Comparison of ENCODE assay signal across 7 cellular contexts in genomic region chr10:97640868-97641811, GRCh38. TPM values are rescaled to one million over a fixed set of nuclear protein-coding genes. Genes with fewer than 3 reads are reported as not detected.
DNase-seq lines count a peak whose midpoint lies in the region; ATAC-seq and TF ChIP-seq lines count a peak whose summit lies in the region.

No MANE protein-coding gene starts in this region.

- H3K4me1 ChIP-seq in adrenal gland (replicated peaks in 1 of 2), result peaks cover 14 to 18% of the 10 kb centered on the region in 2 donors

- ATAC-seq in GM18502 (IDR thresholded peaks at IDR 0.05; ENCODE audit: poor library complexity, unreplicated experiment) (peak; percentile 4), HG02678 (IDR thresholded peaks at IDR 0.05; ENCODE audit: unreplicated experiment) (peak; percentile 9)

- DNase-seq in NOMO-1 treated with dmso at 0.1 percent for 144 hours (lab: John Stamatoyannopoulos, UW; ENCODE audit: unreplicated experiment) (peak; percentile 41), adrenal gland (peak; percentile 46 to 70 (median 57)), hepatic stellate cell (ENCODE audit: low spot score) (peak; percentile 71), retina (peak; percentile 33), NCI-H345 treated with DMSO at 0.1 percent for 48 hours (lab: John Stamatoyannopoulos, UW; ENCODE audit: unreplicated experiment) (no peak)

- no peaks in the 10 kb centered on the region for H3K9me3 ChIP-seq in adrenal gland (replicated peaks in 1 of 3)

- intact Hi-C loops in adrenal gland (cut with DNase I), result no loop called here

- H3K4me3 ChIP-seq in adrenal gland, result peak overlapping the region; percentile 39 to 88 (median 72)

- no peaks in the 10 kb centered on the region for H3K27me3 ChIP-seq in adrenal gland

- WGBS in adrenal gland, 4 donors, result 0 to 2% (median 0%) methylated on average over 17 to 67 of the region's 67 CpGs

- no peak for TF ChIP-seq CTCF in adrenal gland (IDR thresholded peaks at IDR 0.05)

- peak; percentile 36 to 52 for TF ChIP-seq POLR2A in adrenal gland (IDR thresholded peaks at IDR 0.05)

- H3K27ac ChIP-seq in adrenal gland, result peak overlapping the region; percentile 5 to 97 (median 92)

- H3K36me3 ChIP-seq in adrenal gland (replicated peaks in 1 of 2), result peaks cover 0 to 9% of the 10 kb centered on the region in 2 donors

RNA-seq across cellular contexts. Expression of gene PI4K2A, which starts 0.7 kb away (rescaled TPM):
- total RNA-seq in adrenal gland, result 10 to 100 TPM; 30.0 to 70.8 (median 42.7) TPM
- polyA plus RNA-seq in adrenal gland, result 10 to 100 TPM; 17.8 to 69.8 (median 18.2) TPM

RNA-seq across cellular contexts. Expression of gene MORN4, which starts 7.8 kb away (rescaled TPM):
- total RNA-seq in adrenal gland, result 10 to 100 TPM in 2 of 8 donors, 1 to 10 TPM in 6; 1.6 to 12.2 (median 8.0) TPM
- polyA plus RNA-seq in adrenal gland, result 10 to 100 TPM in 2 of 3 donors, 1 to 10 TPM in 1; 5.1 to 15.0 (median 11.7) TPM

RNA-seq across cellular contexts. Expression of gene AVPI1, which starts 45.9 kb away (rescaled TPM):
- total RNA-seq in adrenal gland, result 10 to 100 TPM; 13.1 to 73.6 (median 26.1) TPM
- polyA plus RNA-seq in adrenal gland, result 10 to 100 TPM; 15.4 to 19.7 (median 15.7) TPM

RNA-seq across cellular contexts. Expression of gene C10orf62, which starts 51.6 kb away (rescaled TPM):
- total RNA-seq in adrenal gland, result 1 to 10 TPM in 3 of 8 donors, under 1 TPM in 2, not detected in 3; 0.47 to 2.3 (median 1.1) TPM
- 1 to 10 TPM in 1 of 3 donors, under 1 TPM in 2; 0.26 to 1.3 (median 0.44) TPM for polyA plus RNA-seq in adrenal gland

RNA-seq across cellular contexts. Expression of gene HOGA1, which starts 57.0 kb away (rescaled TPM):
- total RNA-seq in adrenal gland, result 10 to 100 TPM in 6 of 8 donors, 1 to 10 TPM in 2; 8.0 to 30.8 (median 16.2) TPM
- 10 to 100 TPM in 2 of 3 donors, 1 to 10 TPM in 1; 3.2 to 13.6 (median 12.1) TPM for polyA plus RNA-seq in adrenal gland
